In the genomic region with DNA sequence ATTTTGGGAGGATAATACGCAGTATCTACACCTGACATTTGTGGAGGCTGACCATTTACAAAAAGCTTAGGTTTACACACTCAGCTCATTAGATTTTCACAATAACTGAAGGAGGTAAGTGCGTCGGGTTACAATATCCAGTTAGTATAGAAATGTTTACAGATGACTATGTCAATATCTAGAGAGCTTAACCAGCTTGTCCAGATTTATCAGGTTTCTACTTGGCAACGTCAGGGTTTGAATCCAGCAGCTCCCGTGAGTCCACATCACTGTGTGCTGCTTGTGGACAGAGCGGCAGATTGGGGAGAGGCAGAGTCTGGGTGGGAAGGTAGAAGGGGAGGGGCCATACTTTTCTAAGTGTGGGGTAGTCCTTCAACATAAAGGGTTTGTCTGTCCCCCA, we compare ENCODE assay signal across 18 cellular contexts. TPM values are rescaled to one million over a fixed set of nuclear protein-coding genes. Genes with fewer than 3 reads are reported as not detected.
DNase-seq lines count a peak whose midpoint lies in the region; ATAC-seq, FAIRE-seq and TF ChIP-seq lines count a peak whose summit lies in the region.
"Had no signal": no experiment of that assay in that cellular context is flagged by ENCODE, and none has a peak within 500 bp of the region (broad histone marks: within the 10 kb centered on the region; RNA-seq: fewer than 3 reads in every experiment).

No MANE protein-coding gene starts in this region.

- no peak overlapping the region for H3K27ac Mint-ChIP-seq in T-helper 2 cell treated with Interferon-gamma antibody and Interleukin-4, amounts not matched to agents 5 μg/mL and 100 μg/mL, for 36 hours
- H3K27ac Mint-ChIP-seq: activated naive CD4-positive, alpha-beta T cell treated with anti-CD3 and anti-CD28 coated beads, Interleukin-2, amount 50 U/mL, for 72 hours; effector memory CD8-positive, alpha-beta T cell had no signal

- peaks cover 35% of the 10 kb centered on the region for H3K4me1 ChIP-seq in psoas muscle

- WGBS in psoas muscle, 3 donors = 54 to 79% (median 61%) methylated on average over 6 of the region's 6 CpGs

- peaks cover 24% of the 10 kb centered on the region for H3K4me1 Mint-ChIP-seq in T-helper 2 cell treated with Interferon-gamma antibody and Interleukin-4, amounts not matched to agents 5 μg/mL and 100 μg/mL, for 36 hours (ENCODE audit: low read depth)

- H3K36me3 Mint-ChIP-seq in T-helper 2 cell treated with Interferon-gamma antibody and Interleukin-4, amounts not matched to agents 5 μg/mL and 100 μg/mL, for 36 hours (ENCODE audit: low read depth) = peaks cover 2% of the 10 kb centered on the region
- H3K36me3 Mint-ChIP-seq: activated naive CD4-positive, alpha-beta T cell treated with anti-CD3 and anti-CD28 coated beads, Interleukin-2, amount 50 U/mL, for 72 hours had no signal

- H3K4me3 Mint-ChIP-seq in T-helper 2 cell treated with Interferon-gamma antibody and Interleukin-4, amounts not matched to agents 5 μg/mL and 100 μg/mL, for 36 hours = no peak overlapping the region
- H3K4me3 Mint-ChIP-seq: effector memory CD8-positive, alpha-beta T cell had no signal

- DNase-seq in DMS53 treated with DMSO at 0.1 percent for 48 hours (lab: John Stamatoyannopoulos, UW; ENCODE audit: unreplicated experiment) (peak; percentile 94), NCI-H2081 (lab: John Stamatoyannopoulos, UW) (peak; percentile 24 to 70), bronchial epithelial cell (ENCODE audit: low read depth) (peak; percentile 56), psoas muscle (no peak), epidermal melanocyte (ENCODE audit: insufficient read length, low spot score) (no peak), midbrain (lab: John Stamatoyannopoulos, UW) (no peak)
- DNase-seq in T-helper 2 cell treated with Interferon-gamma antibody and Interleukin-4, amounts not matched to agents 5 μg/mL and 100 μg/mL, for 36 hours (ENCODE audit: low spot score) = no peak
- DNase-seq: activated CD4-positive, CD25-positive, alpha-beta regulatory T cell treated with anti-CD3 and anti-CD28 coated beads, Interleukin-2, amount 50 U/mL, for 72 hours; activated T-cell treated with anti-CD3 and anti-CD28 coated beads for 4 hours; effector memory CD8-positive, alpha-beta T cell; immature natural killer cell; Kasumi-1; NCI-H1930 had no signal

- H3K9me3 ChIP-seq in psoas muscle = no peaks in the 10 kb centered on the region
- H3K9me3 ChIP-seq: BLaER1 treated with 17β-estradiol and CSF1 and Interleukin-3, amounts not matched to agents 10 nM and 100 nM had no signal

- H3K4me3 ChIP-seq in bronchial epithelial cell (ENCODE audit: low read depth, low read length) (no peak overlapping the region), psoas muscle (no peak overlapping the region)
- H3K4me3 ChIP-seq: BLaER1 treated with 17β-estradiol and CSF1 and Interleukin-3, amounts not matched to agents 10 nM and 100 nM had no signal

- intact Hi-C loops in psoas muscle (cut with DNase I) = no loop called here

- TF ChIP-seq CTCF in bronchial epithelial cell (IDR thresholded peaks at IDR 0.05; ENCODE audit: insufficient read depth, low read length, severe bottlenecking) (no peak), psoas muscle (IDR thresholded peaks at IDR 0.05) (no peak)

- H3K27ac ChIP-seq in psoas muscle = peak overlapping the region; percentile 10
- H3K27ac ChIP-seq: BLaER1 treated with 17β-estradiol and CSF1 and Interleukin-3, amounts not matched to agents 10 nM and 100 nM; HL-60 had no signal

- no peaks in the 10 kb centered on the region for H3K27me3 Mint-ChIP-seq in T-helper 2 cell treated with Interferon-gamma antibody and Interleukin-4, amounts not matched to agents 5 μg/mL and 100 μg/mL, for 36 hours (ENCODE audit: low read depth)
- H3K27me3 Mint-ChIP-seq: effector memory CD8-positive, alpha-beta T cell had no signal

- no peak for FAIRE-seq in bronchial epithelial cell (lab: Jason Lieb, UNC)
- FAIRE-seq: frontal cortex, GM12891 had no signal

- H3K27me3 ChIP-seq in bronchial epithelial cell (ENCODE audit: control insufficient read depth, insufficient read depth, low read length) = no peaks in the 10 kb centered on the region
- H3K27me3 ChIP-seq in psoas muscle (ENCODE audit: insufficient read depth in 3 of 3, low read length in 2 of 3) = no peaks in the 10 kb centered on the region
- H3K27me3 ChIP-seq: BLaER1 treated with 17β-estradiol and CSF1 and Interleukin-3, amounts not matched to agents 10 nM and 100 nM had no signal

- H3K9me3 Mint-ChIP-seq in T-helper 2 cell treated with Interferon-gamma antibody and Interleukin-4, amounts not matched to agents 5 μg/mL and 100 μg/mL, for 36 hours = no peaks in the 10 kb centered on the region
- H3K9me3 Mint-ChIP-seq: activated naive CD4-positive, alpha-beta T cell treated with anti-CD3 and anti-CD28 coated beads, Interleukin-2, amount 50 U/mL, for 72 hours; effector memory CD8-positive, alpha-beta T cell; immature natural killer cell had no signal

- H3K36me3 ChIP-seq in bronchial epithelial cell (ENCODE audit: control insufficient read depth, insufficient read depth, low read length) (no peaks in the 10 kb centered on the region), psoas muscle (ENCODE audit: insufficient read depth in 1 of 2, low read depth in 1 of 2) (no peaks in the 10 kb centered on the region)

- ATAC-seq in psoas muscle = peak in 1 of 4 donors; percentile 40
- ATAC-seq: activated naive CD4-positive, alpha-beta T cell treated with anti-CD3 and anti-CD28 coated beads, Interleukin-2, amount 50 U/mL, for 72 hours; effector memory CD8-positive, alpha-beta T cell had no signal

RNA-seq across cellular contexts. Expression of a gene that starts 28.3 kb away (rescaled TPM):
- total RNA-seq in bronchial epithelial cell (8.4 and 11.3 TPM in 2 replicates), psoas muscle (10 to 100 TPM; 34.0 to 43.5 (median 37.3) TPM)
- 10 to 100 TPM; 28.8 to 30.3 (median 28.8) TPM for polyA plus RNA-seq in psoas muscle

Comparison
In these comparisons a context has a peak if more than half of its experiments do, and no peak if none do; other contexts are left out.
1. DNase-seq: peak in DMS53 treated with DMSO at 0.1 percent for 48 hours (single experiment), NCI-H2081 (2 of 2) and bronchial epithelial cell (single experiment); none in psoas muscle (0 of 2), T-helper 2 cell treated with Interferon-gamma antibody and Interleukin-4, amounts not matched to agents 5 μg/mL and 100 μg/mL, for 36 hours (single experiment), epidermal melanocyte (single experiment) and midbrain (single experiment).